8 cellular contexts compared by ENCODE assay signal in the genomic region with DNA sequence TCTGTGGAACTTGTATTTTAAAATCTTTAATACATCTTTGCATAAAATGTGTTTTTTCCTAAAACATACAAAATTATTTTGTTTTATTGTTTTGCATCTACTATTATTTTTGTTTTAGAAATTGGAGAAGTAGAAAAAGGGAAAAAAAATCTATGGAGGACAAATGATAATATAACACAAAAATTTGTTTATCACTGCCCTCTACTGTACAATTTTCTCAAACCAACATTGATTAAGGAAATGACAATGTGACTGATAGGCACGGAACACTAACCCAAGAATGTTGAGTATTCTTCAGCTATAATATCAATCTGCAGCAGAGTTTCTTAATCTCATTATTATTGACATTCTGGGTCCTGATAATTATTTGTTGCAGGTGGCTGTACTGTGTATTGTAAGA. TPM values are rescaled to one million over a fixed set of nuclear protein-coding genes. Genes with fewer than 3 reads are reported as not detected.
A peak's percentile ranks its signal among the peaks of the same experiment; 100 is the strongest.
DNase-seq lines count a peak whose midpoint lies in the region; ATAC-seq, FAIRE-seq and TF ChIP-seq lines count a peak whose summit lies in the region.

No MANE protein-coding gene starts in this region.

- ATAC-seq in A549, result peak; percentile 55 to 70; a peak in 2 of 6 replicates
- peak; percentile 74 for ATAC-seq in GM18868 (IDR thresholded peaks at IDR 0.05; ENCODE audit: unreplicated experiment)

- no peak overlapping the region for H2BK5ac ChIP-seq in mesenchymal stem cell (ENCODE audit: low read depth, low read length, poor library complexity, severe bottlenecking)

- H3K4me3 Mint-ChIP-seq in activated CD4-positive, alpha-beta T cell treated with anti-CD3 and anti-CD28 coated beads, Interleukin-2, amount 10 ng/mL, durations not matched to agents 7 days and 5 days, result no peak overlapping the region

- no peak overlapping the region for H2BK15ac ChIP-seq in mesenchymal stem cell (ENCODE audit: low read depth, poor library complexity, severe bottlenecking)

- H3K4me1 Mint-ChIP-seq in activated CD4-positive, alpha-beta T cell treated with anti-CD3 and anti-CD28 coated beads, Interleukin-2, amount 10 ng/mL, durations not matched to agents 7 days and 5 days, result no peaks in the 10 kb centered on the region

- WGBS in A549 (ENCODE audit: missing lambda C conversion rate), result 0% methylated on average over 1 of the region's 1 CpG
- no CpG with 5 or more reads among the region's 1 CpG for WGBS in mesenchymal stem cell

- H3K9me3 Mint-ChIP-seq in activated CD4-positive, alpha-beta T cell treated with anti-CD3 and anti-CD28 coated beads, Interleukin-2, amount 10 ng/mL, durations not matched to agents 7 days and 5 days, result no peaks in the 10 kb centered on the region

- TF ChIP-seq EP300 in A549 (IDR thresholded peaks at IDR 0.05), result no peak

- no peak overlapping the region for H3K27ac Mint-ChIP-seq in activated CD4-positive, alpha-beta T cell treated with anti-CD3 and anti-CD28 coated beads, Interleukin-2, amount 10 ng/mL, durations not matched to agents 7 days and 5 days

- no peak overlapping the region for H4K91ac ChIP-seq in mesenchymal stem cell (ENCODE audit: low read length)

- H3K27ac ChIP-seq in A549 (no peak overlapping the region), mesenchymal stem cell (ENCODE audit: low read length, poor library complexity, severe bottlenecking) (no peak overlapping the region)

- no peak overlapping the region for H3K4ac ChIP-seq in mesenchymal stem cell (ENCODE audit: low read depth in 1 of 2, low read length in 2 of 2)

- no peaks in the 10 kb centered on the region for H3K36me3 ChIP-seq in mesenchymal stem cell (ENCODE audit: control insufficient read depth in 1 of 2, insufficient read depth in 2 of 2, low read depth in 1 of 2, low read length in 2 of 2)

- no peak overlapping the region for H3K4me3 ChIP-seq in A549
- H3K4me3 ChIP-seq in fibroblast of pulmonary artery (replicated peaks; ENCODE audit: low read depth, low read length), result no peak overlapping the region
- H3K4me3 ChIP-seq in mesenchymal stem cell (ENCODE audit: insufficient read depth in 1 of 2, low read depth in 1 of 2, low read length in 2 of 2), result no peak overlapping the region

- H3K4me2 ChIP-seq in A549 (no peak overlapping the region), mesenchymal stem cell (ENCODE audit: low read length, poor library complexity, severe bottlenecking) (no peak overlapping the region)

- H2BK120ac ChIP-seq in mesenchymal stem cell (ENCODE audit: low read depth, low read length), result no peak overlapping the region

- CTCF ChIA-PET in A549 (lab: Yijun Ruan, JAX), result interaction anchor here (0.9 to 1.3 kb wide), 4 partner anchors 10 to 151 kb away, joined by 3 to 13 read pairs (median 6); no protein-coding TSS in a partner anchor
- CTCF ChIA-PET in activated CD4-positive, alpha-beta T cell treated with anti-CD3 and anti-CD28 coated beads, Interleukin-2, amount 10 ng/mL, durations not matched to agents 7 days and 5 days (lab: Charles Lee), result interaction anchor here (0.5 kb wide), 1 partner anchor 406 kb away, joined by 3 read pairs; no protein-coding TSS in a partner anchor

- H2AK5ac ChIP-seq in mesenchymal stem cell (ENCODE audit: low read length, severe bottlenecking), result no peak overlapping the region

- H3K9me3 ChIP-seq in A549 (no peaks in the 10 kb centered on the region), mesenchymal stem cell (ENCODE audit: control insufficient read depth, low read length) (no peaks in the 10 kb centered on the region)

- H3K79me1 ChIP-seq in mesenchymal stem cell (replicated peaks; ENCODE audit: low read length, poor library complexity, severe bottlenecking), result no peaks in the 10 kb centered on the region

- H3K18ac ChIP-seq in mesenchymal stem cell (ENCODE audit: low read depth in 1 of 2, low read length in 2 of 2), result no peak overlapping the region

- H3K27me3 Mint-ChIP-seq in activated CD4-positive, alpha-beta T cell treated with anti-CD3 and anti-CD28 coated beads, Interleukin-2, amount 10 ng/mL, durations not matched to agents 7 days and 5 days, result peaks cover 8% of the 10 kb centered on the region

- POLR2A ChIA-PET in A549 (lab: Yijun Ruan, JAX), result no interaction called here
- POLR2A ChIA-PET in activated CD4-positive, alpha-beta T cell treated with anti-CD3 and anti-CD28 coated beads, Interleukin-2, amount 10 ng/mL, durations not matched to agents 7 days and 5 days (lab: Charles Lee), result no interaction called here

- no peak overlapping the region for H3K23ac ChIP-seq in mesenchymal stem cell (ENCODE audit: low read length in 2 of 2)

- no peaks in the 10 kb centered on the region for H3K36me3 Mint-ChIP-seq in activated CD4-positive, alpha-beta T cell treated with anti-CD3 and anti-CD28 coated beads, Interleukin-2, amount 10 ng/mL, durations not matched to agents 7 days and 5 days (ENCODE audit: low read depth)

- H3K9ac ChIP-seq in mesenchymal stem cell (ENCODE audit: low read length), result no peak overlapping the region

- no peak overlapping the region for H3K14ac ChIP-seq in mesenchymal stem cell (ENCODE audit: low read length in 2 of 2)

- H2BK12ac ChIP-seq in mesenchymal stem cell (ENCODE audit: low read length in 2 of 2), result no peak overlapping the region

- TF ChIP-seq CTCF in A549 (IDR thresholded peaks at IDR 0.05), result peak; percentile 41
- peak; percentile 21 for TF ChIP-seq CTCF in fibroblast of pulmonary artery (IDR thresholded peaks at IDR 0.05; ENCODE audit: low read length, missing control alignments)

- DNase-seq in A549 (ENCODE audit: low read depth in 1 of 2, low spot score in 1 of 2) (no peak), NCI-H1694 (lab: John Stamatoyannopoulos, UW) (peak; percentile 33), fibroblast of pulmonary artery (ENCODE audit: low read depth) (peak; percentile 31), globus pallidus (ENCODE audit: low spot score) (no peak), mesenchymal stem cell (no peak), NCI-H187 (lab: John Stamatoyannopoulos, UW) (no peak)
- DNase-seq in activated CD4-positive, alpha-beta T cell treated with anti-CD3 and anti-CD28 coated beads, Interleukin-2, amount 10 ng/mL, durations not matched to agents 7 days and 5 days, result no peak

- FAIRE-seq in A549 (lab: Jason Lieb, UNC), result no peak

- peak; percentile 43 to 47; a peak in 4 of 5 replicates for TF ChIP-seq RAD21 in A549 (conservative IDR thresholded peaks at IDR 0.05 in 1 of 2, IDR thresholded peaks at IDR 0.05 in 1 of 2)

- H3K27me3 ChIP-seq in mesenchymal stem cell (ENCODE audit: control insufficient read depth in 1 of 2, insufficient read depth in 1 of 2, low read length in 2 of 2), result no peaks in the 10 kb centered on the region

- H4K8ac ChIP-seq in mesenchymal stem cell (ENCODE audit: low read length), result no peak overlapping the region

- TF ChIP-seq POLR2A in A549 (IDR thresholded peaks at IDR 0.05; ENCODE audit: low read length), result no peak

- no peak overlapping the region for H2AFZ ChIP-seq in mesenchymal stem cell (ENCODE audit: low read depth, low read length)

- H3K4me1 ChIP-seq in A549 (no peaks in the 10 kb centered on the region), mesenchymal stem cell (ENCODE audit: control insufficient read depth, insufficient read depth, low read depth, low read length) (no peaks in the 10 kb centered on the region)

TF ChIP-seq in A549, 52 proteins besides CTCF, POLR2A, EP300 and RAD21:
- no peak for TF ChIP-seq FOSB (CRISPR knock-in tag; IDR thresholded peaks at IDR 0.05)
- TF ChIP-seq, protein P1, sequence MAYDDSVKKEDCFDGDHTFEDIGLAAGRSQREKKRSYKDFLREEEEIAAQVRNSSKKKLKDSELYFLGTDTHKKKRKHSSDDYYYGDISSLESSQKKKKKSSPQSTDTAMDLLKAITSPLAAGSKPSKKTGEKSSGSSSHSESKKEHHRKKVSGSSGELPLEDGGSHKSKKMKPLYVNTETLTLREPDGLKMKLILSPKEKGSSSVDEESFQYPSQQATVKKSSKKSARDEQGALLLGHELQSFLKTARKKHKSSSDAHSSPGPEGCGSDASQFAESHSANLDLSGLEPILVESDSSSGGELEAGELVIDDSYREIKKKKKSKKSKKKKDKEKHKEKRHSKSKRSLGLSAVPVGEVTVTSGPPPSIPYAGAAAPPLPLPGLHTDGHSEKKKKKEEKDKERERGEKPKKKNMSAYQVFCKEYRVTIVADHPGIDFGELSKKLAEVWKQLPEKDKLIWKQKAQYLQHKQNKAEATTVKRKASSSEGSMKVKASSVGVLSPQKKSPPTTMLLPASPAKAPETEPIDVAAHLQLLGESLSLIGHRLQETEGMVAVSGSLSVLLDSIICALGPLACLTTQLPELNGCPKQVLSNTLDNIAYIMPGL (CRISPR knock-in tag; IDR thresholded peaks at IDR 0.05; ENCODE audit: borderline replicate concordance), result no peak
- no peak for TF ChIP-seq KDM5A (IDR thresholded peaks at IDR 0.05)
- no peak for TF ChIP-seq NFE2L2 (conservative IDR thresholded peaks at IDR 0.05; ENCODE audit: low read length)
- no peak for TF ChIP-seq NR3C1 (IDR thresholded peaks at IDR 0.05)

RNA-seq across cellular contexts. Expression of a gene that starts 9.5 kb away (rescaled TPM):
- polyA plus RNA-seq in A549 (2011; rRNA removed), result 6.9 and 11.3 TPM in 2 replicates
- polyA plus RNA-seq in A549 (2012; cell fraction: cytosol; rRNA removed), result 3.1 and 3.3 TPM in 2 replicates
- polyA plus RNA-seq in A549 (2012; cell fraction: nucleus; rRNA removed), result 2.2 and 3.8 TPM in 2 replicates
- polyA plus RNA-seq in A549 (2017; fragmentation: RNase III; extraction: RNeasy Plus Mini Kit Qiagen cat#74134 plus additional on column Dnase treatment), result 5.6 to 6.7 TPM (median 6.2 TPM) in 3 replicates
- 2.5 and 6.0 TPM in 2 replicates for polyA minus RNA-seq in A549 (2011; rRNA and poly(A)+ RNA removed)
- 11.6 TPM for polyA plus RNA-seq in mesenchymal stem cell (2013, experiment 1 of 2)
- 12.4 TPM for polyA plus RNA-seq in mesenchymal stem cell (2013, experiment 2 of 2)
- 10 to 100 TPM; 24.7 to 28.3 TPM for total RNA-seq in activated CD4-positive, alpha-beta T cell treated with anti-CD3 and anti-CD28 coated beads, Interleukin-2, amount 10 ng/mL, durations not matched to agents 7 days and 5 days

RNA-seq across cellular contexts. Expression of a gene that starts 47.4 kb away (rescaled TPM):
- polyA plus RNA-seq in A549 (2011; rRNA removed) (0.03 TPM in 1 of 2 replicates, not detected in the other), A549 (2017; fragmentation: RNase III; extraction: RNeasy Plus Mini Kit Qiagen cat#74134 plus additional on column Dnase treatment) (not detected in 3 replicates)
- polyA plus RNA-seq in A549 (2012; cell fraction: cytosol; rRNA removed), result not detected in 2 replicates
- not detected in 2 replicates for polyA plus RNA-seq in A549 (2012; cell fraction: nucleus; rRNA removed)
- not detected in 2 replicates for polyA minus RNA-seq in A549 (2011; rRNA and poly(A)+ RNA removed)
- polyA plus RNA-seq in mesenchymal stem cell (2013, experiment 1 of 2), result 39.3 TPM
- polyA plus RNA-seq in mesenchymal stem cell (2013, experiment 2 of 2), result 41.4 TPM
- total RNA-seq in activated CD4-positive, alpha-beta T cell treated with anti-CD3 and anti-CD28 coated beads, Interleukin-2, amount 10 ng/mL, durations not matched to agents 7 days and 5 days, result under 1 TPM in 1 of 2 experiments, not detected in 1; 0.17 TPM

Comparison
In these comparisons a context has a peak if more than half of its experiments do, and no peak if none do; other contexts are left out.
1. DNase-seq: peak in NCI-H1694 (single experiment) and fibroblast of pulmonary artery (single experiment); none in A549 (0 of 2), globus pallidus (single experiment), mesenchymal stem cell (single experiment), NCI-H187 (0 of 2) and activated CD4-positive, alpha-beta T cell treated with anti-CD3 and anti-CD28 coated beads, Interleukin-2, amount 10 ng/mL, durations not matched to agents 7 days and 5 days (single experiment).